21 cellular contexts compared by ENCODE assay signal in genomic region chr11:115580416-115580815, GRCh38.
DNase-seq lines count a peak whose midpoint lies in the region; TF ChIP-seq lines count a peak whose summit lies in the region.
"Had no signal": no experiment of that assay in that cellular context is flagged by ENCODE, and none has a peak within 500 bp of the region (broad histone marks: within the 10 kb centered on the region; RNA-seq: fewer than 3 reads in every experiment).

No MANE protein-coding gene starts in this region.

- POLR2A ChIA-PET in PC-9 (lab: Charles Lee; ENCODE audit: unreplicated experiment): no interaction called here

- no peaks in the 10 kb centered on the region; the same call in 1 of the 2 replicates for H4K20me1 ChIP-seq in PC-9 (ENCODE audit: insufficient read depth)

- peaks cover 57% of the 10 kb centered on the region for H3K4me1 Mint-ChIP-seq in glutamatergic neuron (ENCODE audit: low read depth, unreplicated experiment)
- H3K4me1 Mint-ChIP-seq: CD4-positive, CD25-positive, alpha-beta regulatory T cell had no signal

- H3K4me1 ChIP-seq in trophoblast cell (ENCODE audit: control insufficient read depth in 1 of 2, insufficient read depth in 2 of 2, low read length in 2 of 2) (peaks cover 27 to 31% of the 10 kb centered on the region in 2 experiments), PC-9 (replicated peaks; ENCODE audit: insufficient read depth) (no peaks in the 10 kb centered on the region), HAP-1 (no peaks in the 10 kb centered on the region)
- H3K4me1 ChIP-seq: Caco-2 had no signal

- H3K27ac Mint-ChIP-seq in glutamatergic neuron (ENCODE audit: unreplicated experiment): peak overlapping the region; percentile 97
- H3K27ac Mint-ChIP-seq: CD4-positive, CD25-positive, alpha-beta regulatory T cell; T-helper 1 cell treated with Interleukin-12 subunit alpha and Interleukin-12 subunit beta and Interleukin-4 antibody, amounts not matched to agents 30 μg/mL and 1 μg/mL, for 36 hours had no signal

- H3K79me2 ChIP-seq in trophoblast cell (ENCODE audit: control insufficient read depth, insufficient read depth, low read length, poor library complexity): no peaks in the 10 kb centered on the region
- no peaks in the 10 kb centered on the region for H3K79me2 ChIP-seq in PC-9 (ENCODE audit: low read depth)

- in situ Hi-C loops in HAP-1 (cut with MboI; ENCODE audit: low sequenced_read_pairs): no loop called here

- peaks cover 12% of the 10 kb centered on the region for H3K9me3 Mint-ChIP-seq in glutamatergic neuron (ENCODE audit: unreplicated experiment)

- H3K36me3 ChIP-seq in trophoblast cell (ENCODE audit: control insufficient read depth in 1 of 2, insufficient read depth in 2 of 2, low read length in 2 of 2) (no peaks in the 10 kb centered on the region), PC-9 (ENCODE audit: low read depth) (no peaks in the 10 kb centered on the region), HAP-1 (replicated peaks) (no peaks in the 10 kb centered on the region)

- WGBS in trophoblast cell (ENCODE audit: extremely low coverage, insufficient coverage, insufficient read length): no CpG with 5 or more reads among the region's 4 CpGs

- H3K27me3 Mint-ChIP-seq in glutamatergic neuron (ENCODE audit: unreplicated experiment): peaks cover 9% of the 10 kb centered on the region

- no peak overlapping the region for H4K12ac ChIP-seq in trophoblast cell (ENCODE audit: low read depth, low read length)

- no peak overlapping the region for H3K9ac ChIP-seq in trophoblast cell (ENCODE audit: low read length)

- H2BK12ac ChIP-seq in trophoblast cell (ENCODE audit: low read length): no peak overlapping the region

- H3K4me2 ChIP-seq in trophoblast cell (ENCODE audit: low read length): peak overlapping the region; percentile 41
- H3K4me2 ChIP-seq in PC-9: no peak overlapping the region
- H3K4me2 ChIP-seq: A549 had no signal

- H3K9me2 ChIP-seq in PC-9 (ENCODE audit: insufficient read depth): no peaks in the 10 kb centered on the region

- H2AFZ ChIP-seq in trophoblast cell (ENCODE audit: insufficient read depth, low read length, poor library complexity) (no peak overlapping the region), PC-9 (no peak overlapping the region)

- intact Hi-C loops in PC-9 (cut with micrococcal nuclease; ENCODE audit: unreplicated experiment): no loop called here

- no peak overlapping the region for H3K4ac ChIP-seq in trophoblast cell (ENCODE audit: low read depth, low read length)

- H3K27ac ChIP-seq in trophoblast cell (ENCODE audit: low read depth, low read length) (peak overlapping the region; percentile 40), PC-9 (no peak overlapping the region)
- H3K27ac ChIP-seq: A549 had no signal

- H3K9me3 ChIP-seq in trophoblast cell (ENCODE audit: insufficient read depth, low read depth, low read length): no peaks in the 10 kb centered on the region
- H3K9me3 ChIP-seq in PC-9 (ENCODE audit: insufficient read depth, low read depth): no peaks in the 10 kb centered on the region
- H3K9me3 ChIP-seq in HAP-1: no peaks in the 10 kb centered on the region
- H3K9me3 ChIP-seq: A549, Caco-2 had no signal

- H4K91ac ChIP-seq in trophoblast cell (ENCODE audit: low read depth, low read length): peak overlapping the region; percentile 84

- no peaks in the 10 kb centered on the region for H3F3A ChIP-seq in PC-9 (ENCODE audit: insufficient read depth, low read depth)

- no peak overlapping the region for H3K4me3 ChIP-seq in trophoblast cell (ENCODE audit: low read depth, low read length)
- no peak overlapping the region for H3K4me3 ChIP-seq in PC-9
- H3K4me3 ChIP-seq in HAP-1: no peak overlapping the region
- H3K4me3 ChIP-seq: A549 had no signal

- peaks cover 18% of the 10 kb centered on the region for H3K79me1 ChIP-seq in trophoblast cell (ENCODE audit: low read length)

- no TSS peak for BruUV-seq in PC-9 (replicated peaks; lab: Mats Ljungman, UMichigan)

- no peak overlapping the region for H3K18ac ChIP-seq in trophoblast cell (ENCODE audit: low read length)

- H3K23ac ChIP-seq in trophoblast cell (ENCODE audit: low read length): no peak overlapping the region

- CTCF ChIA-PET in PC-9 (lab: Charles Lee): no interaction called here

- H2BK120ac ChIP-seq in trophoblast cell (ENCODE audit: insufficient read depth, low read length, poor library complexity): no peak overlapping the region

- H4K8ac ChIP-seq in trophoblast cell (ENCODE audit: low read depth, low read length): no peak overlapping the region

- peak overlapping the region; percentile 66 for H3K4me3 Mint-ChIP-seq in glutamatergic neuron (ENCODE audit: unreplicated experiment)
- H3K4me3 Mint-ChIP-seq: CD4-positive, CD25-positive, alpha-beta regulatory T cell; T-helper 1 cell treated with Interleukin-12 subunit alpha and Interleukin-12 subunit beta and Interleukin-4 antibody, amounts not matched to agents 30 μg/mL and 1 μg/mL, for 36 hours had no signal

- TF ChIP-seq CTCF in glutamatergic neuron (IDR thresholded peaks at IDR 0.05; ENCODE audit: partially characterized antibody, unreplicated experiment) (no peak), PC-9 (conservative IDR thresholded peaks at IDR 0.05) (no peak)

- H3K27me3 ChIP-seq in trophoblast cell (ENCODE audit: insufficient read depth, low read length): no peaks in the 10 kb centered on the region
- H3K27me3 ChIP-seq in PC-9 (ENCODE audit: insufficient read depth, low read depth): peaks cover 41% of the 10 kb centered on the region
- H3K27me3 ChIP-seq in HAP-1 (ENCODE audit: low read depth): no peaks in the 10 kb centered on the region

- no peak overlapping the region for H3K14ac ChIP-seq in trophoblast cell (ENCODE audit: low read length)

- no peak overlapping the region for H2AK5ac ChIP-seq in trophoblast cell (ENCODE audit: low read length)

- no peaks in the 10 kb centered on the region for H3K36me3 Mint-ChIP-seq in glutamatergic neuron (ENCODE audit: unreplicated experiment)
- H3K36me3 Mint-ChIP-seq: CD4-positive, CD25-positive, alpha-beta regulatory T cell had no signal

- peak; percentile 64 for DNase-seq in ELF-1 (ENCODE audit: low read depth, low spot score)
- peak; percentile 83 for DNase-seq in M059J (ENCODE audit: low read depth)
- no peak for DNase-seq in glutamatergic neuron
- DNase-seq in trophoblast cell: no peak
- no peak for DNase-seq in PC-9
- DNase-seq in HAP-1 (ENCODE audit: low spot score in 2 of 2): no peak
- DNase-seq in GF-D8 (lab: John Stamatoyannopoulos, UW): no peak
- DNase-seq: Caco-2; CD4-positive, CD25-positive, alpha-beta regulatory T cell; DMS 273 treated with DMSO at 0.1 percent for 48 hours; GDM1; KBM-7; NCI-H146; NCI-H2029; NCI-H2171; NCI-H345; NCI-H524 treated with DMSO at 0.1 percent for 48 hours; RPMI8226; SHP77 had no signal

- peak overlapping the region; percentile 82 for H2BK5ac ChIP-seq in trophoblast cell (ENCODE audit: low read depth, low read length, poor library complexity)

Comparison
In these comparisons a context has a peak if more than half of its experiments do, and no peak if none do; other contexts are left out.
1. DNase-seq: peak in ELF-1 (single experiment) and M059J (single experiment); none in glutamatergic neuron (single experiment), trophoblast cell (0 of 2), PC-9 (0 of 2), HAP-1 (0 of 2) and GF-D8 (single experiment).